ENCODE assay signal across 12 cellular contexts in the genomic region with DNA sequence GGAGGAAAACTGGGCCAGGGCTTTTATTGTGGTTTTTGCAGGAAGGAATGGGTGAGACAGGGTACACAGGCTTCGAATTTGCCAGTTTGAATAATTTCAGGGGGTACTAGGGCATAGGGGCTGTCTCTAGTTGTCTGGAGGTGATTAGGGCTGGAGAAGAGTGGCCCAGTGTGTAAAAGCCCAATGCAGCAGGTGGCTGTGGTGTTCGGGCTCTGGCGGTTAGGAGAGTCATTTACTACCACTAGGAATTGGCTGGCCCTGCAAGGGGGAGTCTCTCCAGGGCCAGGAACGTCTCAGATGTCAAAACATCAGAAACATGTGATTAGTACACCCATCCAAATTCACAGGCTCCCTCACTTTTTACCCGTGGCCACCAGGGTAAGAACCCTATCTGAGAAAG. TPM values are rescaled to one million over a fixed set of nuclear protein-coding genes. Genes with fewer than 3 reads are reported as not detected.
A peak's percentile ranks its signal among the peaks of the same experiment; 100 is the strongest.
DNase-seq lines count a peak whose midpoint lies in the region; ATAC-seq and TF ChIP-seq lines count a peak whose summit lies in the region.
"Had no signal": no experiment of that assay in that cellular context is flagged by ENCODE, and none has a peak within 500 bp of the region (broad histone marks: within the 10 kb centered on the region; RNA-seq: fewer than 3 reads in every experiment).

No MANE protein-coding gene starts in this region.

- no peak overlapping the region for H2AFZ ChIP-seq in Karpas-422 (ENCODE audit: low read length)
- no peak overlapping the region for H2AFZ ChIP-seq in PC-3 (ENCODE audit: low read length)

- ATAC-seq in PC-3: 0 out of 2 replicates have a peak, but pooled peaks have one; percentile 13
- no peak for ATAC-seq in naive thymus-derived CD8-positive, alpha-beta T cell

- H3K9ac ChIP-seq in Karpas-422 (ENCODE audit: low read length) (no peak overlapping the region), PC-3 (ENCODE audit: low read length) (no peak overlapping the region)

- H3K4me2 ChIP-seq in Karpas-422 (ENCODE audit: low read depth, low read length, poor library complexity, severe bottlenecking) (no peak overlapping the region), PC-3 (ENCODE audit: low read length) (no peak overlapping the region)

- H3K27ac ChIP-seq in Karpas-422 (ENCODE audit: low read length) (0 out of 2 replicates have a peak overlapping the region, but pooled peaks have one; percentile 2), PC-3 (ENCODE audit: low read length) (no peak overlapping the region)

- DNase-seq in DMS 273 (lab: John Stamatoyannopoulos, UW; ENCODE audit: unreplicated experiment) (peak; percentile 84), Karpas-422 (no peak), PC-3 (no peak), myocyte (ENCODE audit: low read depth) (peak; percentile 88), foreskin melanocyte (no peak), CD1c-positive myeloid dendritic cell (ENCODE audit: extremely low spot score) (no peak)
- no peak for DNase-seq in naive thymus-derived CD8-positive, alpha-beta T cell
- DNase-seq: BE2C, IMR-90, NCI-H1048, NCI-H1694, RPMI8226 had no signal

- peaks cover 0 to 2% (median under 1%) of the 10 kb centered on the region in 9 donors for H3K9me3 Mint-ChIP-seq in naive thymus-derived CD8-positive, alpha-beta T cell

- no peak for TF ChIP-seq CTCF in PC-3 (conservative IDR thresholded peaks at IDR 0.05; ENCODE audit: low read depth, low read length)

- H3K4me1 Mint-ChIP-seq in naive thymus-derived CD8-positive, alpha-beta T cell: peaks cover 0 to 4% (median 1%) of the 10 kb centered on the region in 4 donors

- H3K9me2 ChIP-seq in Karpas-422 (replicated peaks; ENCODE audit: insufficient read depth, low read length) (no peaks in the 10 kb centered on the region), PC-3 (replicated peaks; ENCODE audit: low read length) (no peaks in the 10 kb centered on the region)

- H3K4me3 ChIP-seq in Karpas-422 (ENCODE audit: low read length) (no peak overlapping the region), PC-3 (ENCODE audit: low read length) (no peak overlapping the region)

- intact Hi-C loops in PC-3 (cut with micrococcal nuclease): no loop called here

- no peaks in the 10 kb centered on the region for H3F3A ChIP-seq in PC-3 (ENCODE audit: low read length, unreplicated experiment)

- no peak overlapping the region for H3K4me3 Mint-ChIP-seq in naive thymus-derived CD8-positive, alpha-beta T cell

- H3K9me3 ChIP-seq in Karpas-422 (ENCODE audit: low read length) (no peaks in the 10 kb centered on the region), PC-3 (ENCODE audit: low read length) (no peaks in the 10 kb centered on the region)
- H3K9me3 ChIP-seq: BE2C had no signal

- peak overlapping the region in 1 of 10 donors; percentile 2 for H3K27ac Mint-ChIP-seq in naive thymus-derived CD8-positive, alpha-beta T cell

- H3K79me2 ChIP-seq in Karpas-422 (ENCODE audit: low read length) (no peaks in the 10 kb centered on the region), PC-3 (ENCODE audit: low read length) (no peaks in the 10 kb centered on the region)

- H4K20me1 ChIP-seq in Karpas-422 (ENCODE audit: insufficient read depth, low read depth, low read length): no peaks in the 10 kb centered on the region
- no peaks in the 10 kb centered on the region for H4K20me1 ChIP-seq in PC-3 (ENCODE audit: low read length)

- H3K4me1 ChIP-seq in Karpas-422 (ENCODE audit: low read length): no peaks in the 10 kb centered on the region
- peaks cover 4% of the 10 kb centered on the region; the same call in 1 of the 2 replicates for H3K4me1 ChIP-seq in PC-3 (ENCODE audit: insufficient read depth, low read length)

- POLR2A ChIA-PET in PC-3 (lab: Charles Lee; ENCODE audit: unreplicated experiment): no interaction called here
- POLR2A ChIA-PET in naive thymus-derived CD8-positive, alpha-beta T cell (lab: Charles Lee): no interaction called here

- BruUV-seq in PC-3 (replicated peaks; lab: Mats Ljungman, UMichigan): no TSS peak

- CTCF ChIA-PET in PC-3 (lab: Charles Lee): no interaction called here

- H3K27me3 ChIP-seq in Karpas-422 (ENCODE audit: low read length) (no peaks in the 10 kb centered on the region), PC-3 (ENCODE audit: low read length) (no peaks in the 10 kb centered on the region)
- H3K27me3 ChIP-seq: BE2C had no signal

- H3K27me3 Mint-ChIP-seq in naive thymus-derived CD8-positive, alpha-beta T cell: peaks cover 4 to 25% (median 16%) of the 10 kb centered on the region in 5 donors

- H3K36me3 Mint-ChIP-seq in naive thymus-derived CD8-positive, alpha-beta T cell: peaks cover 0 to under 1% (median 0%) of the 10 kb centered on the region in 3 donors

- H3K36me3 ChIP-seq in Karpas-422 (ENCODE audit: insufficient read depth, low read length) (peaks cover 36% of the 10 kb centered on the region), PC-3 (ENCODE audit: low read depth, low read length) (no peaks in the 10 kb centered on the region)
- H3K36me3 ChIP-seq: BE2C had no signal

RNA-seq across cellular contexts. Expression of gene GINS3, which starts 50.3 kb away (rescaled TPM):
- 17.7 and 24.2 TPM in 2 replicates for total RNA-seq in Karpas-422 (2014; rRNA removed; shearing (Covaris generic); ENCODE audit: low replicate concordance)
- 17.5 and 19.6 TPM in 2 replicates for total RNA-seq in PC-3 (2014; rRNA removed)
- 3.6 and 5.9 TPM in 2 replicates for total RNA-seq in myocyte
- 2.3 TPM for polyA plus RNA-seq in myocyte (2012)
- 1 to 10 TPM; 1.5 to 1.9 TPM for total RNA-seq in naive thymus-derived CD8-positive, alpha-beta T cell
- 1 to 10 TPM; 1.0 to 2.7 (median 2.3) TPM for polyA plus RNA-seq in naive thymus-derived CD8-positive, alpha-beta T cell

RNA-seq across cellular contexts. Expression of gene NDRG4, which starts 57.4 kb away (rescaled TPM):
- 11.9 and 37.3 TPM in 2 replicates for total RNA-seq in Karpas-422 (2014; rRNA removed; shearing (Covaris generic); ENCODE audit: low replicate concordance)
- total RNA-seq in PC-3 (2014; rRNA removed) (14.2 and 26.6 TPM in 2 replicates), myocyte (45.2 and 45.3 TPM in 2 replicates)
- polyA plus RNA-seq in myocyte (2012): 36.7 TPM
- total RNA-seq in naive thymus-derived CD8-positive, alpha-beta T cell: 1 to 10 TPM; 1.5 to 1.6 TPM
- polyA plus RNA-seq in naive thymus-derived CD8-positive, alpha-beta T cell: under 1 TPM in 2 of 3 donors, not detected in 1; 0.13 to 0.56 TPM

Comparison
In these comparisons a context has a peak if more than half of its experiments do, and no peak if none do; other contexts are left out.
1. DNase-seq: peak in DMS 273 (single experiment) and myocyte (single experiment); none in Karpas-422 (single experiment), PC-3 (single experiment), naive thymus-derived CD8-positive, alpha-beta T cell (0 of 10), foreskin melanocyte (single experiment) and CD1c-positive myeloid dendritic cell (single experiment).